32 cellular contexts compared by ENCODE assay signal in the genomic region with DNA sequence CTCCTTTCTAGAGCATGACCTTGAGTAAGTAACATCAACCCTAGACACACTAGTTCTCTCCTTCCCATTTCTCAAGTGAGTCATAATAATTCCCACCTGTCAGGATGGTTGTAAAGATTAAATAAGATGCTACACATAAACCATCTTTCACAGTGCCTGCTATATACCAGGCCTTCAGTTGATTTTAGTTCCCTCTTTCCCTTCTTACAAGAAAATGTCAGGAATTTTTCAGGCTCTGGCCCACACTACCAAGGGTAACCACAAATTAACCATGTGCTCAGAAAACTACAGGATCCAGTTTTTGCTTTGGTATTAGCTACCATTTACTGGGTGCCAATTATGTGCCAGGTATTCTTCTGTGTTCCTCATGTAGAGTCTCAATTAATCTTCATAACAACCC.
"Had no signal": no experiment of that assay in that cellular context is flagged by ENCODE, and none has a peak within 500 bp of the region (broad histone marks: within the 10 kb centered on the region; RNA-seq: fewer than 3 reads in every experiment).

No MANE protein-coding gene starts in this region.

- H3K4me3 ChIP-seq: heart right ventricle, pancreas, prostate gland, upper lobe of left lung had no signal

- H3K27ac ChIP-seq: brain microvascular endothelial cell, heart right ventricle, pancreas, prostate gland, upper lobe of left lung had no signal

- H3K4me3 Mint-ChIP-seq: activated CD4-positive, alpha-beta memory T cell treated with anti-CD3 and anti-CD28 coated beads, Interleukin-2, amount 10 ng/mL, durations not matched to agents 7 days and 5 days; activated CD4-positive, alpha-beta T cell treated with anti-CD3 and anti-CD28 coated beads, Interleukin-2, amount 10 ng/mL, durations not matched to agents 24 days and 14 days; activated naive CD4-positive, alpha-beta T cell treated with anti-CD3 and anti-CD28 coated beads, Interleukin-2, amount 50 U/mL, for 24 hours; activated naive CD8-positive, alpha-beta T cell treated with anti-CD3 and anti-CD28 coated beads, Interleukin-2, amount 50 U/mL, for 24 hours; activated T-cell treated with anti-CD3 and anti-CD28 coated beads, Interleukin-2, amount 50 U/mL, for 4 hours; activated T-helper 17 cell treated with anti-CD3 and anti-CD28 coated beads, Interleukin-2, amount 50 U/mL, for 72 hours; effector memory CD8-positive, alpha-beta T cell; naive thymus-derived CD8-positive, alpha-beta T cell; neural crest cell; stimulated activated memory B cell treated with anti-CD40 and anti-IgM and Interleukin-4, amounts not matched to agents 10 μg/mL and 1 μg/mL and 100 μg/mL, for 72 hours; stimulated activated naive CD8-positive, alpha-beta T cell treated with anti-CD3 and anti-CD28 coated beads, Interleukin-15, amount 100 ng/mL, for 72 hours had no signal

- DNase-seq: activated CD4-positive, alpha-beta memory T cell treated with anti-CD3 and anti-CD28 coated beads, Interleukin-2, amount 10 ng/mL, durations not matched to agents 7 days and 5 days; activated CD4-positive, alpha-beta T cell treated with anti-CD3 and anti-CD28 coated beads, Interleukin-2, amount 10 ng/mL, durations not matched to agents 24 days and 14 days; activated CD4-positive, CD25-positive, alpha-beta regulatory T cell treated with anti-CD3 and anti-CD28 coated beads, Interleukin-2, amount 50 U/mL, for 72 hours; activated CD8-positive, alpha-beta memory T cell treated with anti-CD3 and anti-CD28 coated beads, Interleukin-2, amount 50 U/mL, for 48 hours; activated gamma-delta T cell treated with Interleukin-2 at 50 U/mL for 16 hours; activated naive CD8-positive, alpha-beta T cell treated with anti-CD3 and anti-CD28 coated beads, Interleukin-2, amount 50 U/mL, for 24 hours; activated T-cell treated with anti-CD3 and anti-CD28 coated beads, Interleukin-2, amount 50 U/mL, for 4 hours; anterior cingulate cortex; cortex of kidney; effector memory CD8-positive, alpha-beta T cell; erythroblast; foreskin fibroblast; heart right ventricle; midbrain; naive thymus-derived CD8-positive, alpha-beta T cell; nucleus accumbens; pancreas; retina; small intestine; stimulated activated CD4-positive, alpha-beta T cell treated with anti-CD3 and anti-CD28 coated beads, Interleukin-1b, Interleukin-23, amount 100 ng/mL, for 48 hours; stimulated activated CD4-positive, alpha-beta T cell treated with anti-CD3 and anti-CD28 coated beads, Interleukin-4, amount 100 ng/mL, for 4 hours; stimulated activated CD8-positive, alpha-beta memory T cell treated with anti-CD3 and anti-CD28 coated beads, Interleukin-4, amount 100 ng/mL, for 48 hours; stimulated activated naive CD8-positive, alpha-beta T cell treated with anti-CD3 and anti-CD28 coated beads, Interleukin-15, amount 100 ng/mL, for 72 hours; substantia nigra; T-helper 2 cell; upper lobe of left lung had no signal

- H3K9me3 ChIP-seq: heart right ventricle, pancreas, prostate gland, upper lobe of left lung had no signal

- H3K36me3 Mint-ChIP-seq: activated naive CD4-positive, alpha-beta T cell treated with anti-CD3 and anti-CD28 coated beads, Interleukin-2, amount 50 U/mL, for 24 hours; naive thymus-derived CD8-positive, alpha-beta T cell; stimulated activated memory B cell treated with anti-CD40 and anti-IgM and Interleukin-4, amounts not matched to agents 10 μg/mL and 1 μg/mL and 100 μg/mL, for 72 hours had no signal

- H3K9me3 Mint-ChIP-seq: activated CD4-positive, alpha-beta memory T cell treated with anti-CD3 and anti-CD28 coated beads, Interleukin-2, amount 10 ng/mL, durations not matched to agents 7 days and 5 days; activated CD4-positive, alpha-beta T cell treated with anti-CD3 and anti-CD28 coated beads, Interleukin-2, amount 10 ng/mL, durations not matched to agents 24 days and 14 days; activated naive CD4-positive, alpha-beta T cell treated with anti-CD3 and anti-CD28 coated beads, Interleukin-2, amount 50 U/mL, for 24 hours; activated naive CD8-positive, alpha-beta T cell treated with anti-CD3 and anti-CD28 coated beads, Interleukin-2, amount 50 U/mL, for 24 hours; activated T-cell treated with anti-CD3 and anti-CD28 coated beads, Interleukin-2, amount 50 U/mL, for 4 hours; activated T-helper 17 cell treated with anti-CD3 and anti-CD28 coated beads, Interleukin-2, amount 50 U/mL, for 72 hours; effector memory CD8-positive, alpha-beta T cell; naive thymus-derived CD8-positive, alpha-beta T cell; neural crest cell; stimulated activated memory B cell treated with anti-CD40 and anti-IgM and Interleukin-4, amounts not matched to agents 10 μg/mL and 1 μg/mL and 100 μg/mL, for 72 hours; stimulated activated naive CD8-positive, alpha-beta T cell treated with anti-CD3 and anti-CD28 coated beads, Interleukin-15, amount 100 ng/mL, for 72 hours had no signal

- H3K4me1 Mint-ChIP-seq: activated CD4-positive, alpha-beta memory T cell treated with anti-CD3 and anti-CD28 coated beads, Interleukin-2, amount 10 ng/mL, durations not matched to agents 7 days and 5 days; activated CD4-positive, alpha-beta T cell treated with anti-CD3 and anti-CD28 coated beads, Interleukin-2, amount 10 ng/mL, durations not matched to agents 24 days and 14 days; activated naive CD4-positive, alpha-beta T cell treated with anti-CD3 and anti-CD28 coated beads, Interleukin-2, amount 50 U/mL, for 24 hours; activated naive CD8-positive, alpha-beta T cell treated with anti-CD3 and anti-CD28 coated beads, Interleukin-2, amount 50 U/mL, for 24 hours; activated T-helper 17 cell treated with anti-CD3 and anti-CD28 coated beads, Interleukin-2, amount 50 U/mL, for 72 hours; naive thymus-derived CD8-positive, alpha-beta T cell; stimulated activated memory B cell treated with anti-CD40 and anti-IgM and Interleukin-4, amounts not matched to agents 10 μg/mL and 1 μg/mL and 100 μg/mL, for 72 hours; stimulated activated naive CD8-positive, alpha-beta T cell treated with anti-CD3 and anti-CD28 coated beads, Interleukin-15, amount 100 ng/mL, for 72 hours had no signal

- FAIRE-seq: pancreas, small intestine had no signal

- H3K27ac Mint-ChIP-seq: activated CD4-positive, alpha-beta memory T cell treated with anti-CD3 and anti-CD28 coated beads, Interleukin-2, amount 10 ng/mL, durations not matched to agents 7 days and 5 days; activated CD4-positive, alpha-beta T cell treated with anti-CD3 and anti-CD28 coated beads, Interleukin-2, amount 10 ng/mL, durations not matched to agents 24 days and 14 days; activated naive CD8-positive, alpha-beta T cell treated with anti-CD3 and anti-CD28 coated beads, Interleukin-2, amount 50 U/mL, for 24 hours; activated T-helper 17 cell treated with anti-CD3 and anti-CD28 coated beads, Interleukin-2, amount 50 U/mL, for 72 hours; effector memory CD8-positive, alpha-beta T cell; naive thymus-derived CD8-positive, alpha-beta T cell; stimulated activated memory B cell treated with anti-CD40 and anti-IgM and Interleukin-4, amounts not matched to agents 10 μg/mL and 1 μg/mL and 100 μg/mL, for 72 hours; stimulated activated naive CD8-positive, alpha-beta T cell treated with anti-CD3 and anti-CD28 coated beads, Interleukin-15, amount 100 ng/mL, for 72 hours had no signal

- H3K27me3 ChIP-seq: brain microvascular endothelial cell, heart right ventricle, pancreas, upper lobe of left lung had no signal

- H3K27me3 Mint-ChIP-seq: activated naive CD4-positive, alpha-beta T cell treated with anti-CD3 and anti-CD28 coated beads, Interleukin-2, amount 50 U/mL, for 24 hours; activated T-helper 17 cell treated with anti-CD3 and anti-CD28 coated beads, Interleukin-2, amount 50 U/mL, for 72 hours; stimulated activated memory B cell treated with anti-CD40 and anti-IgM and Interleukin-4, amounts not matched to agents 10 μg/mL and 1 μg/mL and 100 μg/mL, for 72 hours; stimulated activated naive CD8-positive, alpha-beta T cell treated with anti-CD3 and anti-CD28 coated beads, Interleukin-15, amount 100 ng/mL, for 72 hours had no signal

- H3K4me1 ChIP-seq: pancreas, prostate gland, upper lobe of left lung had no signal

- H3K36me3 ChIP-seq: brain microvascular endothelial cell, heart right ventricle, prostate gland had no signal
